Comparison of ENCODE assay signal across 21 cellular contexts in genomic region chr13:40774672-40775071, GRCh38.
"Had no signal": no experiment of that assay in that cellular context is flagged by ENCODE, and none has a peak within 500 bp of the region (broad histone marks: within the 10 kb centered on the region; RNA-seq: fewer than 3 reads in every experiment).

No MANE protein-coding gene starts in this region.

- H3K27ac ChIP-seq: SJSA1, SK-N-MC had no signal

- H3K27me3 ChIP-seq: SJSA1 had no signal

- FAIRE-seq: RCC 7860 had no signal

- DNase-seq: Kasumi-1, KG1, MM.1S, NCI-H1092 treated with DMSO at 0.1 percent for 48 hours, NCI-H1436, NCI-H187, NCI-H2029, NCI-H2081 treated with DMSO at 0.1 percent for 48 hours, NCI-H2171, NCI-H226, NCI-H446, NCI-H510A, NCI-H524 treated with DMSO at 0.1 percent for 48 hours, NCI-H69, NCI-H774, Right ventricle myocardium superior, RPMI8226, SIG-M5 had no signal

- H3K9me3 ChIP-seq: SJSA1 had no signal

- H3K36me3 ChIP-seq: SJSA1 had no signal

- H3K4me3 ChIP-seq: SJSA1, SK-N-MC had no signal
